Comparison of ENCODE assay signal across 8 cellular contexts in genomic region chr2:152025678-152026287, GRCh38.
A peak's percentile ranks its signal among the peaks of the same experiment; 100 is the strongest.
DNase-seq lines count a peak whose midpoint lies in the region; ATAC-seq, FAIRE-seq and TF ChIP-seq lines count a peak whose summit lies in the region.

No MANE protein-coding gene starts in this region.

- no peak for DNase-seq in D721Med (ENCODE audit: insufficient read length, low spot score)
- DNase-seq in HTR-8/SVneo (ENCODE audit: insufficient read length, low spot score): peak; percentile 57
- DNase-seq in NOMO-1 treated with dmso at 0.1 percent for 144 hours (lab: John Stamatoyannopoulos, UW; ENCODE audit: unreplicated experiment): peak; percentile 53
- DNase-seq in activated CD8-positive, alpha-beta memory T cell treated with anti-CD3 and anti-CD28 coated beads, Interleukin-2, amount 50 U/mL, for 24 hours (ENCODE audit: extremely low read depth): peak; percentile 49
- DNase-seq in endothelial cell (ENCODE audit: low spot score): peak; percentile 88
- peak; percentile 82 for DNase-seq in mucosa of gallbladder (ENCODE audit: low spot score)
- peak; percentile 89 for DNase-seq in stimulated activated CD8-positive, alpha-beta memory T cell treated with anti-CD3 and anti-CD28 coated beads, Interleukin-4, amount 100 ng/mL, for 48 hours

- FAIRE-seq in D721Med (lab: Jason Lieb, UNC) (peak; percentile 55), HTR-8/SVneo (lab: Jason Lieb, UNC) (peak; percentile 85)

- no peak overlapping the region for H3K27ac Mint-ChIP-seq in endothelial cell (ENCODE audit: unreplicated experiment)

- H3K9me3 Mint-ChIP-seq in endothelial cell (ENCODE audit: unreplicated experiment): no peaks in the 10 kb centered on the region

- no peaks in the 10 kb centered on the region for H3K4me1 Mint-ChIP-seq in endothelial cell (ENCODE audit: unreplicated experiment)

- TF ChIP-seq CTCF in D721Med (IDR thresholded peaks at IDR 0.05; ENCODE audit: insufficient read depth, missing control alignments) (peak; percentile 74), endothelial cell (IDR thresholded peaks at IDR 0.05; ENCODE audit: unreplicated experiment) (peak; percentile 98)

- no peaks in the 10 kb centered on the region for H3K36me3 Mint-ChIP-seq in endothelial cell (ENCODE audit: low read depth, unreplicated experiment)

- peak overlapping the region; percentile 82 for H3K4me3 Mint-ChIP-seq in endothelial cell (ENCODE audit: unreplicated experiment)

- peak; percentile 92 for ATAC-seq in GM21423 (IDR thresholded peaks at IDR 0.05; ENCODE audit: unreplicated experiment)

- peaks cover 1% of the 10 kb centered on the region for H3K27me3 Mint-ChIP-seq in endothelial cell (ENCODE audit: unreplicated experiment)
